In the genomic region with DNA sequence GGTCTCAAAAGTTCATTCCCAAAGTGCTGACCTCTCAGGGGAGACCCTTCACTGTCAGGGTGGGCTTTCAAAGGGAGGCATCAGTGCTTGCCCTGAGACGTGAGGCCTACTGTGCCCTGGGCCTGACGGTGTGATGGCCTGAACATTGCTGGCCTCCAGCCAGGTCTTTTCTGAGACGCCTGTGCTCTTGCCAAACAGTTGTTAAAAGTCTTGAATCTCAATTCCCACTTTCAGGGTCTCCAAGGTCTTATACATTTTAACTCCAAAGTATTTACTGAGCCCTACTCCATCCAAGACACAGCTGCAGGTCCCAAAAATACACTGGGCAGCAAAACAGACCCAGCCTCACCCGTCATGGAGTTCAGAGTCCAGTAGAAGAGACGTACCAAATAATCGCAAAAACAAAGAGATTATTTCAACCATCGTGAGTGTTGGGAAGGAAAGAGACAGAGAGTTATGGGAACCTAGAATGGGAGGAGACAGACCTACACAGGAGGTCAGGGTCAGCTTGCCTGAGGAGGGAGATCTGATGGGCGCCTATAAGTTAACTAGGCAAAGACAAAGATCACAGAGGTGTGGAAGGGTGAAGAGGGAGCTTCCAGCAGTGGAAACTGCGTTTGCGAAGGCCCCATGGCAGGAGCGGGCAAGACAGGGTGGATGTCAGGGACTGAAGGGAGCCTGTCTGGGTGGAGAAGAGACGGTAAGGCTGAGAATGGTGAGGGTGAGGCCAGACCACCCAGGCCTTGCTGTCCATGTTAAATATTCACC, we compare ENCODE assay signal across 1 cellular context.
TF ChIP-seq lines count a peak whose summit lies in the region.

No MANE protein-coding gene starts in this region.

TF ChIP-seq in HepG2, 621 proteins besides CTCF, POLR2A, EP300 and RAD21 (continued from another document and continues in another):
- no peak for TF ChIP-seq TSC22D2 (CRISPR knock-in tag; IDR thresholded peaks at IDR 0.05; ENCODE audit: borderline replicate concordance)
- no peak for TF ChIP-seq SRF (IDR thresholded peaks at IDR 0.05; ENCODE audit: low read depth, low read length)
- peak; percentile 14 for TF ChIP-seq TEAD3 (CRISPR knock-in tag; optimal IDR thresholded peaks at IDR 0.05; ENCODE audit: borderline replicate concordance)
- peak; percentile 39; the same call in 1 of the 2 replicates for TF ChIP-seq BORCS8-MEF2B (CRISPR knock-in tag; IDR thresholded peaks at IDR 0.05)
- TF ChIP-seq THYN1 (CRISPR knock-in tag; IDR thresholded peaks at IDR 0.05; ENCODE audit: borderline replicate concordance, low read depth) = no peak
- TF ChIP-seq ZNF251 (CRISPR knock-in tag; IDR thresholded peaks at IDR 0.05) = no peak
- TF ChIP-seq, protein P1, sequence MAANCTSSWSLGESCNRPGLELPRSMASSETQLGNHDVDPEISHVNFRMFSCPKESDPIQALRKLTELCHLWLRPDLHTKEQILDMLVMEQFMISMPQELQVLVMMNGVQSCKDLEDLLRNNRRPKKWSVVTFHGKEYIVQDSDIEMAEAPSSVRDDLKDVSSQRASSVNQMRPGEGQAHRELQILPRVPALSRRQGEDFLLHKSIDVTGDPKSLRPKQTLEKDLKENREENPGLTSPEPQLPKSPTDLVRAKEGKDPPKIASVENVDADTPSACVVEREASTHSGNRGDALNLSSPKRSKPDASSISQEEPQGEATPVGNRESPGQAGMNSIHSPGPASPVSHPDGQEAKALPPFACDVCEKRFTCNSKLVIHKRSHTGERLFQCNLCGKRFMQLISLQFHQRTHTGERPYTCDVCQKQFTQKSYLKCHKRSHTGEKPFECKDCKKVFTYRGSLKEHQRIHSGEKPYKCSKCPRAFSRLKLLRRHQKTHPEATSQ (CRISPR knock-in tag; IDR thresholded peaks at IDR 0.05; ENCODE audit: borderline replicate concordance) = no peak
- TF ChIP-seq NCOA2 (CRISPR knock-in tag; IDR thresholded peaks at IDR 0.05) = peak; percentile 83
- no peak for TF ChIP-seq DMTF1 (CRISPR knock-in tag; IDR thresholded peaks at IDR 0.05)
- no peak for TF ChIP-seq ZIK1 (CRISPR knock-in tag; IDR thresholded peaks at IDR 0.05; ENCODE audit: borderline replicate concordance, low read depth)
- TF ChIP-seq, protein P2, sequence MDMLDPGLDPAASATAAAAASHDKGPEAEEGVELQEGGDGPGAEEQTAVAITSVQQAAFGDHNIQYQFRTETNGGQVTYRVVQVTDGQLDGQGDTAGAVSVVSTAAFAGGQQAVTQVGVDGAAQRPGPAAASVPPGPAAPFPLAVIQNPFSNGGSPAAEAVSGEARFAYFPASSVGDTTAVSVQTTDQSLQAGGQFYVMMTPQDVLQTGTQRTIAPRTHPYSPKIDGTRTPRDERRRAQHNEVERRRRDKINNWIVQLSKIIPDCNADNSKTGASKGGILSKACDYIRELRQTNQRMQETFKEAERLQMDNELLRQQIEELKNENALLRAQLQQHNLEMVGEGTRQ (IDR thresholded peaks at IDR 0.05; ENCODE audit: low read depth, low read length) = no peak
- TF ChIP-seq, protein P2 (CRISPR knock-in tag; IDR thresholded peaks at IDR 0.05; ENCODE audit: borderline replicate concordance) = no peak
- no peak for TF ChIP-seq RELA (CRISPR knock-in tag; IDR thresholded peaks at IDR 0.05)
- TF ChIP-seq ZBED4 (CRISPR knock-in tag; IDR thresholded peaks at IDR 0.05; ENCODE audit: borderline replicate concordance) = no peak
- TF ChIP-seq NCOA1 (CRISPR knock-in tag; IDR thresholded peaks at IDR 0.05) = no peak
- TF ChIP-seq, protein P3, sequence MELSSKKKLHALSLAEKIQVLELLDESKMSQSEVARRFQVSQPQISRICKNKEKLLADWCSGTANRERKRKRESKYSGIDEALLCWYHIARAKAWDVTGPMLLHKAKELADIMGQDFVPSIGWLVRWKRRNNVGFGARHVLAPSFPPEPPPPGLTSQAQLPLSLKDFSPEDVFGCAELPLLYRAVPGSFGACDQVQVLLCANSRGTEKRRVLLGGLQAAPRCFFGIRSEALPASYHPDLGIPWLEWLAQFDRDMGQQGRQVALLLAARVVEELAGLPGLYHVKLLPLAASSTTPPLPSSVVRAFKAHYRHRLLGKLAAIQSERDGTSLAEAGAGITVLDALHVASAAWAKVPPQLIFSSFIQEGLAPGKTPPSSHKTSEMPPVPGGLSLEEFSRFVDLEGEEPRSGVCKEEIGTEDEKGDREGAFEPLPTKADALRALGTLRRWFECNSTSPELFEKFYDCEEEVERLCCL (CRISPR knock-in tag; IDR thresholded peaks at IDR 0.05; ENCODE audit: borderline replicate concordance) = no peak
- no peak for TF ChIP-seq NPAS2 (CRISPR knock-in tag; IDR thresholded peaks at IDR 0.05; ENCODE audit: borderline replicate concordance)
- TF ChIP-seq SMAD1 (CRISPR knock-in tag; IDR thresholded peaks at IDR 0.05; ENCODE audit: borderline replicate concordance, low read depth) = no peak
- TF ChIP-seq, protein P4, sequence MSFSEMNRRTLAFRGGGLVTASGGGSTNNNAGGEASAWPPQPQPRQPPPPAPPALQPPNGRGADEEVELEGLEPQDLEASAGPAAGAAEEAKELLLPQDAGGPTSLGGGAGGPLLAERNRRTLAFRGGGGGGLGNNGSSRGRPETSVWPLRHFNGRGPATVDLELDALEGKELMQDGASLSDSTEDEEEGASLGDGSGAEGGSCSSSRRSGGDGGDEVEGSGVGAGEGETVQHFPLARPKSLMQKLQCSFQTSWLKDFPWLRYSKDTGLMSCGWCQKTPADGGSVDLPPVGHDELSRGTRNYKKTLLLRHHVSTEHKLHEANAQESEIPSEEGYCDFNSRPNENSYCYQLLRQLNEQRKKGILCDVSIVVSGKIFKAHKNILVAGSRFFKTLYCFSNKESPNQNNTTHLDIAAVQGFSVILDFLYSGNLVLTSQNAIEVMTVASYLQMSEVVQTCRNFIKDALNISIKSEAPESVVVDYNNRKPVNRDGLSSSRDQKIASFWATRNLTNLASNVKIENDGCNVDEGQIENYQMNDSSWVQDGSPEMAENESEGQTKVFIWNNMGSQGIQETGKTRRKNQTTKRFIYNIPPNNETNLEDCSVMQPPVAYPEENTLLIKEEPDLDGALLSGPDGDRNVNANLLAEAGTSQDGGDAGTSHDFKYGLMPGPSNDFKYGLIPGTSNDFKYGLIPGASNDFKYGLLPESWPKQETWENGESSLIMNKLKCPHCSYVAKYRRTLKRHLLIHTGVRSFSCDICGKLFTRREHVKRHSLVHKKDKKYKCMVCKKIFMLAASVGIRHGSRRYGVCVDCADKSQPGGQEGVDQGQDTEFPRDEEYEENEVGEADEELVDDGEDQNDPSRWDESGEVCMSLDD (CRISPR knock-in tag; IDR thresholded peaks at IDR 0.05; ENCODE audit: borderline replicate concordance) = no peak
- TF ChIP-seq MTA3 (CRISPR knock-in tag; IDR thresholded peaks at IDR 0.05) = no peak
- TF ChIP-seq RBFOX2 (IDR thresholded peaks at IDR 0.05; ENCODE audit: low read depth, low read length) = no peak
- no peak for TF ChIP-seq HNRNPUL1 (IDR thresholded peaks at IDR 0.05; ENCODE audit: low read depth, low read length)
- TF ChIP-seq ZNF383 (CRISPR knock-in tag; IDR thresholded peaks at IDR 0.05; ENCODE audit: borderline replicate concordance) = no peak
- TF ChIP-seq EHMT2 (IDR thresholded peaks at IDR 0.05; ENCODE audit: borderline replicate concordance, low read depth, low read length) = no peak; the same call in 1 of the 2 replicates
- TF ChIP-seq, protein P5, sequence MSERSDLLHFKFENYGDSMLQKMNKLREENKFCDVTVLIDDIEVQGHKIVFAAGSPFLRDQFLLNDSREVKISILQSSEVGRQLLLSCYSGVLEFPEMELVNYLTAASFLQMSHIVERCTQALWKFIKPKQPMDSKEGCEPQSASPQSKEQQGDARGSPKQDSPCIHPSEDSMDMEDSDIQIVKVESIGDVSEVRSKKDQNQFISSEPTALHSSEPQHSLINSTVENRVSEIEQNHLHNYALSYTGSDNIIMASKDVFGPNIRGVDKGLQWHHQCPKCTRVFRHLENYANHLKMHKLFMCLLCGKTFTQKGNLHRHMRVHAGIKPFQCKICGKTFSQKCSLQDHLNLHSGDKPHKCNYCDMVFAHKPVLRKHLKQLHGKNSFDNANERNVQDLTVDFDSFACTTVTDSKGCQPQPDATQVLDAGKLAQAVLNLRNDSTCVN (CRISPR knock-in tag; IDR thresholded peaks at IDR 0.05; ENCODE audit: borderline replicate concordance) = no peak
- TF ChIP-seq, protein P6, sequence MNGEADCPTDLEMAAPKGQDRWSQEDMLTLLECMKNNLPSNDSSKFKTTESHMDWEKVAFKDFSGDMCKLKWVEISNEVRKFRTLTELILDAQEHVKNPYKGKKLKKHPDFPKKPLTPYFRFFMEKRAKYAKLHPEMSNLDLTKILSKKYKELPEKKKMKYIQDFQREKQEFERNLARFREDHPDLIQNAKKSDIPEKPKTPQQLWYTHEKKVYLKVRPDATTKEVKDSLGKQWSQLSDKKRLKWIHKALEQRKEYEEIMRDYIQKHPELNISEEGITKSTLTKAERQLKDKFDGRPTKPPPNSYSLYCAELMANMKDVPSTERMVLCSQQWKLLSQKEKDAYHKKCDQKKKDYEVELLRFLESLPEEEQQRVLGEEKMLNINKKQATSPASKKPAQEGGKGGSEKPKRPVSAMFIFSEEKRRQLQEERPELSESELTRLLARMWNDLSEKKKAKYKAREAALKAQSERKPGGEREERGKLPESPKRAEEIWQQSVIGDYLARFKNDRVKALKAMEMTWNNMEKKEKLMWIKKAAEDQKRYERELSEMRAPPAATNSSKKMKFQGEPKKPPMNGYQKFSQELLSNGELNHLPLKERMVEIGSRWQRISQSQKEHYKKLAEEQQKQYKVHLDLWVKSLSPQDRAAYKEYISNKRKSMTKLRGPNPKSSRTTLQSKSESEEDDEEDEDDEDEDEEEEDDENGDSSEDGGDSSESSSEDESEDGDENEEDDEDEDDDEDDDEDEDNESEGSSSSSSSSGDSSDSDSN (CRISPR knock-in tag; IDR thresholded peaks at IDR 0.05) = peak; percentile 41
- TF ChIP-seq PCBP1 (IDR thresholded peaks at IDR 0.05; ENCODE audit: borderline replicate concordance, low read depth, low read length) = no peak
- TF ChIP-seq HNF4A (CRISPR knock-in tag; IDR thresholded peaks at IDR 0.05) = peak; percentile 78; the same call in 1 of the 2 replicates
- TF ChIP-seq, protein P7, sequence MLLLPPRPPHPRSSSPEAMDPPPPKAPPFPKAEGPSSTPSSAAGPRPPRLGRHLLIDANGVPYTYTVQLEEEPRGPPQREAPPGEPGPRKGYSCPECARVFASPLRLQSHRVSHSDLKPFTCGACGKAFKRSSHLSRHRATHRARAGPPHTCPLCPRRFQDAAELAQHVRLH (CRISPR knock-in tag; IDR thresholded peaks at IDR 0.05; ENCODE audit: borderline replicate concordance, low read depth) = no peak; the same call in 1 of the 2 replicates
- TF ChIP-seq FOXO1 (CRISPR knock-in tag; IDR thresholded peaks at IDR 0.05) = no peak
- no peak for TF ChIP-seq ZNF776 (CRISPR knock-in tag; IDR thresholded peaks at IDR 0.05)
- 0 out of 2 replicates have a peak, but pooled peaks have one; percentile 60 for TF ChIP-seq ZNF230 (CRISPR knock-in tag; IDR thresholded peaks at IDR 0.05)
- TF ChIP-seq ZNF121 (CRISPR knock-in tag; IDR thresholded peaks at IDR 0.05) = no peak
- no peak for TF ChIP-seq ZNF20 (CRISPR knock-in tag; IDR thresholded peaks at IDR 0.05)
- TF ChIP-seq PHF21A (CRISPR knock-in tag; IDR thresholded peaks at IDR 0.05) = peak; percentile 46; the same call in 1 of the 2 replicates
